9 cellular contexts compared by ENCODE assay signal in genomic region chr17:37741334-37742113, GRCh38. TPM values are rescaled to one million over a fixed set of nuclear protein-coding genes. Genes with fewer than 3 reads are reported as not detected.
A peak's percentile ranks its signal among the peaks of the same experiment; 100 is the strongest.
DNase-seq lines count a peak whose midpoint lies in the region; ATAC-seq and TF ChIP-seq lines count a peak whose summit lies in the region.
"Had no signal": no experiment of that assay in that cellular context is flagged by ENCODE, and none has a peak within 500 bp of the region (broad histone marks: within the 10 kb centered on the region; RNA-seq: fewer than 3 reads in every experiment).

No MANE protein-coding gene starts in this region.

- peaks cover 38% of the 10 kb centered on the region for H3K4me1 ChIP-seq in CD8-positive, alpha-beta T cell (ENCODE audit: insufficient read depth, low read length)
- H3K4me1 ChIP-seq in HUES6 (ENCODE audit: control insufficient read depth, insufficient read depth, low read length): peaks cover 8% of the 10 kb centered on the region
- H3K4me1 ChIP-seq in endodermal cell (ENCODE audit: control insufficient read depth, insufficient read depth, low read length): peaks cover 6% of the 10 kb centered on the region

- ATAC-seq in CD8-positive, alpha-beta T cell: no peak
- ATAC-seq in HG03045 (IDR thresholded peaks at IDR 0.05; ENCODE audit: unreplicated experiment): no peak
- no peak for ATAC-seq in CD4-positive, alpha-beta T cell (ENCODE audit: poor library complexity)

- CTCF ChIA-PET in CD8-positive, alpha-beta T cell (lab: Charles Lee): no interaction called here
- CTCF ChIA-PET in CD4-positive, alpha-beta T cell (lab: Charles Lee): no interaction called here

- peaks cover 68% of the 10 kb centered on the region for H3K27me3 Mint-ChIP-seq in CD8-positive, alpha-beta T cell (ENCODE audit: low read depth)
- peaks cover 87% of the 10 kb centered on the region for H3K27me3 Mint-ChIP-seq in endodermal cell (ENCODE audit: insufficient read depth)
- H3K27me3 Mint-ChIP-seq in nephron (ENCODE audit: low read depth): peaks cover 98% of the 10 kb centered on the region
- H3K27me3 Mint-ChIP-seq in CD4-positive, alpha-beta T cell: peaks cover 91% of the 10 kb centered on the region

- no peak overlapping the region for H3K9ac ChIP-seq in HUES6 (ENCODE audit: low read length)
- peak overlapping the region; percentile 66 for H3K9ac ChIP-seq in endodermal cell (ENCODE audit: extremely low read depth, low read length, poor library complexity, severe bottlenecking)

- no peak overlapping the region for H3K27ac ChIP-seq in CD8-positive, alpha-beta T cell (ENCODE audit: low read depth, low read length)
- H3K27ac ChIP-seq in HUES6 (ENCODE audit: low read depth, low read length) (no peak overlapping the region), endodermal cell (ENCODE audit: low read depth, low read length) (no peak overlapping the region)
- H3K27ac ChIP-seq in CD4-positive, alpha-beta T cell (ENCODE audit: low read depth, low read length): no peak overlapping the region

- peak overlapping the region; percentile 5 for H3K4me3 Mint-ChIP-seq in CD8-positive, alpha-beta T cell
- peak overlapping the region; percentile 89 for H3K4me3 Mint-ChIP-seq in endodermal cell
- peak overlapping the region; percentile 82 to 88 (median 86) for H3K4me3 Mint-ChIP-seq in nephron
- no peak overlapping the region for H3K4me3 Mint-ChIP-seq in CD4-positive, alpha-beta T cell

- no peaks in the 10 kb centered on the region for H3K9me3 Mint-ChIP-seq in CD8-positive, alpha-beta T cell
- H3K9me3 Mint-ChIP-seq in endodermal cell: no peaks in the 10 kb centered on the region
- H3K9me3 Mint-ChIP-seq in nephron: no peaks in the 10 kb centered on the region
- no peaks in the 10 kb centered on the region for H3K9me3 Mint-ChIP-seq in CD4-positive, alpha-beta T cell

- POLR2A ChIA-PET in CD8-positive, alpha-beta T cell (lab: Charles Lee): no interaction called here
- POLR2A ChIA-PET in CD4-positive, alpha-beta T cell (lab: Charles Lee): no interaction called here

- H3K36me3 ChIP-seq in CD8-positive, alpha-beta T cell (ENCODE audit: insufficient read depth, low read length): no peaks in the 10 kb centered on the region
- H3K36me3 ChIP-seq in HUES6 (ENCODE audit: control insufficient read depth, insufficient read depth, low read length) (no peaks in the 10 kb centered on the region), endodermal cell (ENCODE audit: control insufficient read depth, insufficient read depth, low read length) (peaks cover 26% of the 10 kb centered on the region)

- 14 to 59% methylated on average over 4 to 16 of the region's 21 CpGs for WGBS in endodermal cell (ENCODE audit: insufficient coverage in 1 of 2, insufficient read length in 1 of 2), 2 experiments

- DNase-seq in CD8-positive, alpha-beta T cell: no peak
- no peak for DNase-seq in endodermal cell
- no peak for DNase-seq in GM20000 (ENCODE audit: low spot score)
- DNase-seq in head of caudate nucleus: no peak
- no peak for DNase-seq in CD4-positive, alpha-beta T cell
- DNase-seq: midbrain had no signal

- no peak overlapping the region for H3K27ac Mint-ChIP-seq in CD8-positive, alpha-beta T cell
- H3K27ac Mint-ChIP-seq in endodermal cell (no peak overlapping the region), nephron (peak overlapping the region; percentile 78 to 96 (median 81))
- no peak overlapping the region for H3K27ac Mint-ChIP-seq in CD4-positive, alpha-beta T cell

- TF ChIP-seq CTCF in CD8-positive, alpha-beta T cell (IDR thresholded peaks at IDR 0.05): no peak
- TF ChIP-seq CTCF in endodermal cell (conservative IDR thresholded peaks at IDR 0.05): no peak
- TF ChIP-seq CTCF in nephron (IDR thresholded peaks at IDR 0.05; ENCODE audit: unreplicated experiment in 3 of 3): no peak
- no peak for TF ChIP-seq CTCF in GM20000 (IDR thresholded peaks at IDR 0.05; ENCODE audit: extremely low read depth, missing control alignments)
- no peak for TF ChIP-seq CTCF in CD4-positive, alpha-beta T cell (IDR thresholded peaks at IDR 0.05)

- no peaks in the 10 kb centered on the region for H3K36me3 Mint-ChIP-seq in CD8-positive, alpha-beta T cell
- H3K36me3 Mint-ChIP-seq in endodermal cell (ENCODE audit: low read depth) (peaks cover 32% of the 10 kb centered on the region), nephron (ENCODE audit: low read depth) (peaks cover 24% of the 10 kb centered on the region)
- no peaks in the 10 kb centered on the region for H3K36me3 Mint-ChIP-seq in CD4-positive, alpha-beta T cell (ENCODE audit: low read depth)

- intact Hi-C loops in CD8-positive, alpha-beta T cell (cut with DNase I, micrococcal nuclease): loop anchor here in 1 of 2 experiments (5.0 kb wide), 1 partner anchor 51 kb away; no protein-coding TSS in a partner anchor
- intact Hi-C loops in head of caudate nucleus (cut with DNase I): no loop called here
- intact Hi-C loops in CD4-positive, alpha-beta T cell (cut with DNase I, micrococcal nuclease): no loop called here

- peaks cover 29% of the 10 kb centered on the region for H3K4me1 Mint-ChIP-seq in CD8-positive, alpha-beta T cell (ENCODE audit: low read depth)
- H3K4me1 Mint-ChIP-seq in endodermal cell (peaks cover 29% of the 10 kb centered on the region), nephron (peaks cover 5% of the 10 kb centered on the region)
- H3K4me1 Mint-ChIP-seq in CD4-positive, alpha-beta T cell (ENCODE audit: low read depth): peaks cover 22% of the 10 kb centered on the region

- no peaks in the 10 kb centered on the region for H3K9me3 ChIP-seq in CD8-positive, alpha-beta T cell (ENCODE audit: low read length)
- no peaks in the 10 kb centered on the region for H3K9me3 ChIP-seq in HUES6 (ENCODE audit: control insufficient read depth, insufficient read depth, low read depth, low read length)
- H3K9me3 ChIP-seq in endodermal cell (ENCODE audit: control insufficient read depth, low read length): no peaks in the 10 kb centered on the region
- H3K9me3 ChIP-seq in CD4-positive, alpha-beta T cell (ENCODE audit: control insufficient read depth, low read length): no peaks in the 10 kb centered on the region

- peaks cover 44% of the 10 kb centered on the region for H3K27me3 ChIP-seq in CD8-positive, alpha-beta T cell (ENCODE audit: insufficient read depth, low read length)
- H3K27me3 ChIP-seq in HUES6 (ENCODE audit: control insufficient read depth, insufficient read depth, low read length): peaks cover 97% of the 10 kb centered on the region
- peaks cover 48% of the 10 kb centered on the region for H3K27me3 ChIP-seq in endodermal cell (ENCODE audit: control insufficient read depth, insufficient read depth, low read length, poor library complexity, severe bottlenecking)
- peaks cover 90% of the 10 kb centered on the region for H3K27me3 ChIP-seq in CD4-positive, alpha-beta T cell (ENCODE audit: control insufficient read depth, insufficient read depth, low read length)

- H3K4me3 ChIP-seq in CD8-positive, alpha-beta T cell (ENCODE audit: low read depth, low read length): peak overlapping the region; percentile 15
- H3K4me3 ChIP-seq in HUES6 (ENCODE audit: low read depth, low read length) (peak overlapping the region; percentile 64), endodermal cell (ENCODE audit: low read length) (peak overlapping the region; percentile 91)

RNA-seq across cellular contexts. Expression of gene HNF1B, which starts 3.3 kb away (rescaled TPM):
- total RNA-seq in CD8-positive, alpha-beta T cell: not detected
- total RNA-seq in endodermal cell: 10 to 100 TPM; 39.7 to 42.7 TPM
- polyA plus RNA-seq in endodermal cell (2013, experiment 1 of 2): 4.9 TPM
- polyA plus RNA-seq in endodermal cell (2013, experiment 2 of 2): 3.9 TPM
- not detected for total RNA-seq in CD4-positive, alpha-beta T cell

Comparison
In these comparisons a context has a peak if more than half of its experiments do, and no peak if none do; other contexts are left out.
1. H3K4me3 ChIP-seq: peak in every context shown above with its lines; median percentile 91 in endodermal cell; 64 in HUES6; 15 in CD8-positive, alpha-beta T cell.
2. H3K27ac Mint-ChIP-seq: peak in nephron (3 of 3); none in CD8-positive, alpha-beta T cell (single experiment), endodermal cell (single experiment) and CD4-positive, alpha-beta T cell (single experiment).
3. RNA of gene HNF1B, which starts 3.3 kb away (total RNA-seq): 39.7 to 42.7 TPM in endodermal cell; not detected in CD8-positive, alpha-beta T cell and not detected in CD4-positive, alpha-beta T cell; every median in the first group is over 10 times any median in the second.